Comparison of ENCODE assay signal across 23 cellular contexts in the genomic region with DNA sequence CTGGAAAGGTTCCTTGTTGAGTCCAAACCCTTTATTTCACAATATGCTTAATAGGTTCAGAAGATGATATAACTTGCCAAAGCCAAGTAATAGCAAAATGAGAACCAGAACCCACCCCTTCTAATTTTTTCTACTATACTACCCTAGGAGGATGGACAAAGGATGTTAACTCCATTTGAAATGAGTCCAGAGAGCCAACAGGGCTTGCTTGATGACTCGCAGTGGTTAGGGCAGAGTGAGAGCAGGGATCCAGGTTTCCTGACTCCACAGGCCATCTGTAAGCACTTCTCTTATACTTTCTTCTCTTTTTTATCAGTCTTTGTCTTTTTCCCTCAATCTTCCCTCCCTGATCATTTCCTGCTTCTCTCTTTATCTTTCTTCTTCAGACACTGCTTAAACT.
"Had no signal": no experiment of that assay in that cellular context is flagged by ENCODE, and none has a peak within 500 bp of the region (broad histone marks: within the 10 kb centered on the region; RNA-seq: fewer than 3 reads in every experiment).

No MANE protein-coding gene starts in this region.

- H3K4me3 ChIP-seq: heart left ventricle, pancreas, psoas muscle, right atrium auricular region, suprapubic skin, tibial nerve had no signal

- H3K9me3 ChIP-seq: pancreas, psoas muscle, suprapubic skin had no signal

- DNase-seq: activated CD4-positive, alpha-beta T cell treated with anti-CD3 and anti-CD28 coated beads for 1 hour; activated CD8-positive, alpha-beta memory T cell treated with anti-CD3 and anti-CD28 coated beads, Interleukin-2, amount 50 U/mL, for 4 hours; activated naive CD4-positive, alpha-beta T cell; activated naive CD8-positive, alpha-beta T cell treated with anti-CD3 and anti-CD28 coated beads, Interleukin-2, amount 10 ng/mL, durations not matched to agents 7 days and 5 days; activated T-cell treated with anti-CD3 and anti-CD28 coated beads, Interleukin-2, amount 50 U/mL, for 4 hours; amygdala; brain microvascular endothelial cell; caudate nucleus; dermis blood vessel endothelial cell; effector CD8-positive, alpha-beta T cell; heart left ventricle; islet precursor cell; left cardiac atrium; nephron progenitor cell; pancreas; psoas muscle; stimulated activated CD4-positive, alpha-beta T cell treated with anti-CD3 and anti-CD28 coated beads, Interleukin-2, amount 100 ng/mL, for 24 hours; stimulated activated naive CD8-positive, alpha-beta T cell treated with anti-CD3 and anti-CD28 coated beads, Interleukin-15, amount 100 ng/mL, for 72 hours; WERI-Rb-1 had no signal

- ATAC-seq: activated T-cell treated with anti-CD3 and anti-CD28 coated beads, Interleukin-2, amount 50 U/mL, for 4 hours; heart left ventricle; left cardiac atrium; pancreas; psoas muscle; stimulated activated effector memory CD8-positive, alpha-beta T cell treated with anti-CD3 and anti-CD28 coated beads, Interleukin-12 subunit alpha, Interleukin-12 subunit beta, amount 100 ng/mL, for 72 hours; stimulated activated naive CD8-positive, alpha-beta T cell treated with anti-CD3 and anti-CD28 coated beads, Interleukin-15, amount 100 ng/mL, for 72 hours had no signal

- H3K27ac ChIP-seq: brain microvascular endothelial cell, heart left ventricle, pancreas, psoas muscle, right atrium auricular region, suprapubic skin, tibial nerve, WERI-Rb-1 had no signal

- H3K27me3 ChIP-seq: brain microvascular endothelial cell, pancreas, right atrium auricular region, tibial nerve had no signal

- H3K4me1 ChIP-seq: pancreas, right atrium auricular region, tibial nerve had no signal

- H3K36me3 ChIP-seq: brain microvascular endothelial cell, heart left ventricle, pancreas, right atrium auricular region, suprapubic skin, tibial nerve, WERI-Rb-1 had no signal
